Comparison of ENCODE assay signal across 8 cellular contexts in the genomic region with DNA sequence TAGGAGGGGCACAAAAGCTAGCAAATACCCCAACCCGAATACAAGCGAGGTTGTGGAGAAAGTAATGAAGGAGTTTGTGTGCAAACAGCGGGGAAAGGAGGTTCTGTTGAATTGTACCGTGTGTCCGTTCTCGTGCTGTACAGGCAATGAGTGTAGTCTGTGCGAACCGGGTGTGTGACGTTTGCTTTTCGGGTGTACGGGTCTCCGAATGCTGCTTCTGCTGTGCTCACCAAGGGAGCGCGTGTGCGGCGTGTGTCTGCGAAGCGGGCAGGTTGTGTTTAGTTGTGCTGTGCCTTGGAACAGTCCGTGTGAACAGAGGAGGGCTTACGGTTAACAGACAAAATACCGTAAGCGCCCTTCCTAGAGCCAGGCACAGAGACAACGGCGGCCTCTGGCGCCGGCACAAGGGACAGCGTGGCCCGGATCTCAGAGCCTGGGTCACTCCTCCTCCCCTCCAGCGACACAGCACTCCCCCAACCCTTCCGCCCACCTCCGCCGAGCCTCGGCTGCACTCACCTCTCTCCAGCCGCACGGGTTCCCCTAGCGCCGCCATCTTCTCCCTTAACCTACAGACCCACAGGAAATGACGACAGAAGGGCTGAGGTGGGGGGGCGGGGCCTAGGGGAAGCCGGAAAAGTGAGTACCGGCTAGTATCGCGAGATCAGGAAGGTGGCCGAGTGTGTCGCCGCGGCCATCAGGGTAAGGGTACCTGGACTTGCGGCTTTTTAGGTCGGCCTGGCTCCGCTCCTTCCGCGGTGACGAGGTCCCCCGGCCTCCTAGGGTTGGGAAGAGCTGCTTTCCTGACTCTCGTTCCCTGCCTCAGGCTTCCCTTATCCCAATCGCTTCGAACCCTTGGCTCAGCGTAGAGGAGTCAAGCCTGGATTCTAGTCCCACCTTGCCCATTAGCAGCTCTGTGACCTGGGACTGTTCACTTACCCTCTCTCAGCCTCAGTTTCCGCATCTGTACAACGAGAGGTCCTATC. TPM values are rescaled to one million over a fixed set of nuclear protein-coding genes. Genes with fewer than 3 reads are reported as not detected.
DNase-seq lines count a peak whose midpoint lies in the region; ATAC-seq and TF ChIP-seq lines count a peak whose summit lies in the region.

A gene with protein sequence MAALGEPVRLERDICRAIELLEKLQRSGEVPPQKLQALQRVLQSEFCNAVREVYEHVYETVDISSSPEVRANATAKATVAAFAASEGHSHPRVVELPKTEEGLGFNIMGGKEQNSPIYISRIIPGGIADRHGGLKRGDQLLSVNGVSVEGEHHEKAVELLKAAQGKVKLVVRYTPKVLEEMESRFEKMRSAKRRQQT (minus strand): TSS at position 570 of the 983 bp plus-strand sequence. CDS start 17 bp downstream, at position 553.

- H3K9me3 Mint-ChIP-seq in T-cell, result no peaks in the 10 kb centered on the region

- peak; percentile 28; the same call in 1 of the 2 replicates for TF ChIP-seq CTCF in GM12875 (IDR thresholded peaks at IDR 0.05; ENCODE audit: borderline replicate concordance, insufficient read depth, low read depth, low read length)
- peak in 3 of 6 experiments; percentile 9 to 14 (median 9) for TF ChIP-seq CTCF in adrenal gland (IDR thresholded peaks at IDR 0.05)
- peak; percentile 22 for TF ChIP-seq CTCF in left ventricle myocardium inferior (IDR thresholded peaks at IDR 0.05; ENCODE audit: borderline replicate concordance)
- TF ChIP-seq CTCF in prostate gland (IDR thresholded peaks at IDR 0.05), result peak in 3 of 4 experiments; percentile 5 to 11 (median 7)

- H3K4me3 Mint-ChIP-seq in T-cell, result peak within 1 kb of the TSS; percentile 99 to 100 (median 100)

- intact Hi-C loops in adrenal gland (cut with DNase I), result no loop called here
- intact Hi-C loops in left ventricle myocardium inferior (cut with micrococcal nuclease), result no loop called here
- intact Hi-C loops in prostate gland (cut with DNase I), result no loop called here

- peaks cover 15% of the 10 kb centered on the region for H3K36me3 Mint-ChIP-seq in T-cell

- H3K4me1 Mint-ChIP-seq in T-cell, result peaks cover 56 to 65% (median 56%) of the 10 kb centered on the region in 3 donors

- H3K27me3 Mint-ChIP-seq in T-cell, result no peaks in the 10 kb centered on the region

- H3K4me3 ChIP-seq in GM12875 (ENCODE audit: low read depth, low read length) (peak within 1 kb of the TSS; percentile 97), adrenal gland (peak within 1 kb of the TSS; percentile 71 to 93 (median 81)), left ventricle myocardium inferior (peak within 1 kb of the TSS; percentile 92), prostate gland (peak within 1 kb of the TSS; percentile 80 to 87), urinary bladder (ENCODE audit: low read depth, low read length) (peak within 1 kb of the TSS; percentile 79)

- H3K36me3 ChIP-seq in adrenal gland (replicated peaks in 1 of 2) (no peaks in the 10 kb centered on the region), left ventricle myocardium inferior (peaks cover 8% of the 10 kb centered on the region), prostate gland (no peaks in the 10 kb centered on the region), urinary bladder (ENCODE audit: insufficient read depth) (no peaks in the 10 kb centered on the region)

- H3K27ac ChIP-seq in adrenal gland, result peak within 1 kb of the TSS; percentile 47 to 97 (median 83)
- peak within 1 kb of the TSS; percentile 94 for H3K27ac ChIP-seq in left ventricle myocardium inferior (replicated peaks)
- peak within 1 kb of the TSS; percentile 86 to 90 for H3K27ac ChIP-seq in prostate gland
- peak within 1 kb of the TSS; percentile 83 for H3K27ac ChIP-seq in urinary bladder (ENCODE audit: low read depth)

- POLR2A ChIA-PET in T-cell (lab: Charles Lee), result interaction anchor here (0.5 to 0.6 kb wide), 2 partner anchors 11 to 13 kb away, joined by 3 to 4 read pairs; no protein-coding TSS in a partner anchor

- H3K4me1 ChIP-seq in adrenal gland (replicated peaks in 1 of 2) (peaks cover 18 to 49% of the 10 kb centered on the region in 2 donors), left ventricle myocardium inferior (peaks cover 80% of the 10 kb centered on the region), prostate gland (replicated peaks) (peaks cover 7% of the 10 kb centered on the region), urinary bladder (ENCODE audit: insufficient read depth) (no peaks in the 10 kb centered on the region)

- DNase-seq in NCI-H1436 (lab: John Stamatoyannopoulos, UW), result peak; percentile 97
- peak; percentile 88 to 98 (median 96) for DNase-seq in T-cell
- DNase-seq in adrenal gland, result peak; percentile 97 to 99 (median 98)
- peak; percentile 96 for DNase-seq in left ventricle myocardium inferior
- peak; percentile 96 for DNase-seq in prostate gland (ENCODE audit: low spot score)

- TF ChIP-seq POLR2A in adrenal gland (IDR thresholded peaks at IDR 0.05) (peak; percentile 78 to 94), prostate gland (IDR thresholded peaks at IDR 0.05) (peak; percentile 87)

- peak; percentile 95 for ATAC-seq in HG02798 (IDR thresholded peaks at IDR 0.05; ENCODE audit: poor library complexity, unreplicated experiment)
- peak; percentile 91 to 97 (median 96) for ATAC-seq in T-cell (replicated peaks in 1 of 4)

- H3K27ac Mint-ChIP-seq in T-cell, result peak within 1 kb of the TSS; percentile 96 to 99

- H3K27me3 ChIP-seq in adrenal gland (no peaks in the 10 kb centered on the region), left ventricle myocardium inferior (ENCODE audit: low read depth) (no peaks in the 10 kb centered on the region), prostate gland (replicated peaks; ENCODE audit: insufficient read depth) (no peaks in the 10 kb centered on the region)

- H3K9me3 ChIP-seq in adrenal gland (replicated peaks in 1 of 3) (no peaks in the 10 kb centered on the region), left ventricle myocardium inferior (replicated peaks) (no peaks in the 10 kb centered on the region), prostate gland (no peaks in the 10 kb centered on the region)

- 0 to 2% (median 1%) methylated on average over 23 to 60 of the region's 60 CpGs for WGBS in adrenal gland, 4 donors
- under 1% methylated on average over 60 of the region's 60 CpGs for WGBS in prostate gland
- WGBS in urinary bladder, result under 1% methylated on average over 60 of the region's 60 CpGs

- CTCF ChIA-PET in T-cell (lab: Charles Lee), result interaction anchor here in 1 of 2 donors (0.9 to 1.4 kb wide), 3 partner anchors 9 to 325 kb away, joined by 3 read pairs; no protein-coding TSS in a partner anchor

RNA-seq across cellular contexts. Expression of the gene that starts here (rescaled TPM):
- 10 to 100 TPM; 19.8 to 27.3 (median 24.9) TPM for total RNA-seq in T-cell
- total RNA-seq in adrenal gland, result 10 to 100 TPM; 25.5 to 53.4 (median 41.3) TPM
- polyA plus RNA-seq in adrenal gland, result 10 to 100 TPM in 1 of 3 donors, 1 to 10 TPM in 2; 7.2 to 20.3 (median 7.8) TPM
- 15.5 TPM for total RNA-seq in left ventricle myocardium inferior
- 10 to 100 TPM; 30.0 to 48.7 TPM for total RNA-seq in prostate gland
- total RNA-seq in urinary bladder, result 93.1 TPM
- polyA plus RNA-seq in urinary bladder, result 6.8 TPM

Comparison
In these comparisons a context has a peak if more than half of its experiments do, and no peak if none do; other contexts are left out.
1. Peak in every context shown above with its lines: DNase-seq, ATAC-seq, H3K4me3 ChIP-seq and H3K27ac ChIP-seq.